Comparison of ENCODE assay signal across 21 cellular contexts in genomic region chr4:28362169-28362568, GRCh38.
DNase-seq lines count a peak whose midpoint lies in the region; ATAC-seq, FAIRE-seq and TF ChIP-seq lines count a peak whose summit lies in the region.
"Had no signal": no experiment of that assay in that cellular context is flagged by ENCODE, and none has a peak within 500 bp of the region (broad histone marks: within the 10 kb centered on the region; RNA-seq: fewer than 3 reads in every experiment).

No MANE protein-coding gene starts in this region.

- POLR2A ChIA-PET in A549 (lab: Yijun Ruan, JAX) (no interaction called here), K562 (lab: Yijun Ruan, JAX) (no interaction called here)

- H3K4me3 ChIP-seq in A549: no peak overlapping the region
- no peak overlapping the region for H3K4me3 ChIP-seq in GM23248
- no peak overlapping the region for H3K4me3 ChIP-seq in K562
- H3K4me3 ChIP-seq: BLaER1 treated with 17β-estradiol and CSF1 and Interleukin-3, amounts not matched to agents 10 nM and 100 nM; GM12878 had no signal

- H3K79me2 ChIP-seq in GM23248 (ENCODE audit: insufficient read depth) (no peaks in the 10 kb centered on the region), K562 (ENCODE audit: control insufficient read depth, insufficient read depth, low read length) (no peaks in the 10 kb centered on the region)

- no TSS peak for BruUV-seq in K562 (replicated peaks; lab: Mats Ljungman, UMichigan)

- H3K9me3 ChIP-seq in A549: no peaks in the 10 kb centered on the region
- H3K9me3 ChIP-seq in GM23248 (ENCODE audit: low read depth): no peaks in the 10 kb centered on the region
- H3K9me3 ChIP-seq in K562 (replicated peaks; ENCODE audit: control insufficient read depth, insufficient read depth, low read depth, low read length): no peaks in the 10 kb centered on the region
- H3K9me3 ChIP-seq: BLaER1 treated with 17β-estradiol and CSF1 and Interleukin-3, amounts not matched to agents 10 nM and 100 nM; Caco-2 had no signal

- ATAC-seq in A549 (no peak), K562 (no peak), HG02870 (IDR thresholded peaks at IDR 0.05; ENCODE audit: unreplicated experiment) (no peak), GM19452 (IDR thresholded peaks at IDR 0.05; ENCODE audit: unreplicated experiment) (no peak)
- ATAC-seq: CD8-positive, alpha-beta T cell; GM12878 had no signal

- in situ Hi-C loops in GM23248 (cut with MboI): no loop called here
- in situ Hi-C loops in K562 (cut with MboI): no loop called here

- H3K36me3 ChIP-seq in GM23248 (ENCODE audit: low read depth) (no peaks in the 10 kb centered on the region), K562 (ENCODE audit: control insufficient read depth, insufficient read depth, low read length) (no peaks in the 10 kb centered on the region)
- H3K36me3 ChIP-seq: BLaER1 treated with 17β-estradiol and CSF1 and Interleukin-3, amounts not matched to agents 10 nM and 100 nM had no signal

- no peak for TF ChIP-seq CTCF in A549 (IDR thresholded peaks at IDR 0.05)
- no peak for TF ChIP-seq CTCF in K562 (IDR thresholded peaks at IDR 0.05 in 2 of 3, conservative IDR thresholded peaks at IDR 0.05 in 1 of 3; ENCODE audit: insufficient read depth in 2 of 3, low read depth in 1 of 3, low read length in 3 of 3)

- WGBS in A549 (ENCODE audit: missing lambda C conversion rate): 22% methylated on average over 4 of the region's 4 CpGs
- 12 to 16% methylated on average over 4 of the region's 4 CpGs for WGBS in GM23248 (ENCODE audit: low coverage in 1 of 2, low lambda C conversion rate in 2 of 2, missing lambda C conversion rate in 2 of 2), 2 experiments
- 3% methylated on average over 4 of the region's 4 CpGs for WGBS in K562 (ENCODE audit: insufficient coverage, low coverage, missing lambda C conversion rate)

- H3K4me2 ChIP-seq in A549: no peak overlapping the region
- H3K4me2 ChIP-seq in GM23248 (ENCODE audit: unreplicated experiment): no peak overlapping the region
- no peak overlapping the region for H3K4me2 ChIP-seq in K562 (ENCODE audit: insufficient read depth, low read length)
- H3K4me2 ChIP-seq: BLaER1 treated with 17β-estradiol and CSF1 and Interleukin-3, amounts not matched to agents 10 nM and 100 nM had no signal

- no peaks in the 10 kb centered on the region for H3K4me1 ChIP-seq in A549
- H3K4me1 ChIP-seq in GM23248 (ENCODE audit: insufficient read depth): peaks cover 15% of the 10 kb centered on the region
- H3K4me1 ChIP-seq in K562 (replicated peaks in 1 of 2; ENCODE audit: control insufficient read depth in 2 of 2, insufficient read depth in 2 of 2, low read length in 2 of 2): no peaks in the 10 kb centered on the region
- H3K4me1 ChIP-seq: BLaER1 treated with 17β-estradiol and CSF1 and Interleukin-3, amounts not matched to agents 10 nM and 100 nM; Caco-2 had no signal

- no peak overlapping the region for H3K27ac ChIP-seq in A549
- H3K27ac ChIP-seq in GM23248: no peak overlapping the region
- H3K27ac ChIP-seq in K562 (ENCODE audit: extremely low read depth, low read depth, low read length): no peak overlapping the region
- H3K27ac ChIP-seq: BLaER1 treated with 17β-estradiol and CSF1 and Interleukin-3, amounts not matched to agents 10 nM and 100 nM; C4-2B had no signal

- no peak for DNase-seq in A549 (ENCODE audit: low read depth in 1 of 2, low spot score in 1 of 2)
- DNase-seq in GM23248: no peak
- no peak for DNase-seq in K562 (ENCODE audit: extremely low read depth in 1 of 4, low spot score in 3 of 4)
- DNase-seq in hypothalamus (lab: John Stamatoyannopoulos, UW): no peak
- DNase-seq: 8988T; AML-193; Caco-2; Calu3; CD4-positive, alpha-beta T cell; CD8-positive, alpha-beta T cell; DMS79 treated with DMSO at 0.1 percent for 48 hours had no signal

- no peaks in the 10 kb centered on the region for H3K9me2 ChIP-seq in GM23248 (ENCODE audit: insufficient read depth)

- H3K27me3 ChIP-seq in GM23248 (replicated peaks; ENCODE audit: insufficient read depth) (no peaks in the 10 kb centered on the region), K562 (ENCODE audit: control insufficient read depth in 2 of 2, insufficient read depth in 2 of 2, low read length in 2 of 2) (no peaks in the 10 kb centered on the region)
- H3K27me3 ChIP-seq: BLaER1 treated with 17β-estradiol and CSF1 and Interleukin-3, amounts not matched to agents 10 nM and 100 nM had no signal

- CTCF ChIA-PET in A549 (lab: Yijun Ruan, JAX) (no interaction called here), K562 (lab: Yijun Ruan, JAX; ENCODE audit: low intra/inter-chr PET ratio) (no interaction called here)

- H3K9ac ChIP-seq in GM23248 (no peak overlapping the region), K562 (ENCODE audit: insufficient read depth in 1 of 2, low read depth in 2 of 2, low read length in 2 of 2) (no peak overlapping the region)
- H3K9ac ChIP-seq: BLaER1 treated with 17β-estradiol and CSF1 and Interleukin-3, amounts not matched to agents 10 nM and 100 nM had no signal

- TF ChIP-seq RAD21 in A549 (conservative IDR thresholded peaks at IDR 0.05 in 1 of 2, IDR thresholded peaks at IDR 0.05 in 1 of 2): no peak
- no peak for TF ChIP-seq RAD21 in K562 (CRISPR knock-in tag; conservative IDR thresholded peaks at IDR 0.05 in 1 of 2, IDR thresholded peaks at IDR 0.05 in 1 of 2)

- intact Hi-C loops in K562 (cut with micrococcal nuclease): no loop called here

- FAIRE-seq in A549 (lab: Jason Lieb, UNC) (no peak), K562 (lab: Jason Lieb, UNC) (no peak)
- FAIRE-seq: A204.1, D721Med, G401.6, GM12878, GM12892, GM18507 had no signal

- TF ChIP-seq EP300 in A549 (IDR thresholded peaks at IDR 0.05) (no peak), K562 (IDR thresholded peaks at IDR 0.05; ENCODE audit: low read length) (no peak)

- no peaks in the 10 kb centered on the region for H3F3A ChIP-seq in GM23248 (ENCODE audit: insufficient read depth)

- H4K20me1 ChIP-seq in GM23248 (ENCODE audit: insufficient read depth): no peaks in the 10 kb centered on the region
- H4K20me1 ChIP-seq in K562 (replicated peaks; ENCODE audit: control insufficient read depth, insufficient read depth, low read length): no peaks in the 10 kb centered on the region
- H4K20me1 ChIP-seq: BLaER1 treated with 17β-estradiol and CSF1 and Interleukin-3, amounts not matched to agents 10 nM and 100 nM had no signal

- no peaks in the 10 kb centered on the region for H3K9me1 ChIP-seq in K562 (ENCODE audit: control insufficient read depth, insufficient read depth, low read length)

- peak overlapping the region; percentile 44 for H2AFZ ChIP-seq in GM23248
- H2AFZ ChIP-seq in K562 (ENCODE audit: low read depth, low read length): no peak overlapping the region

- no peak for TF ChIP-seq POLR2A in A549 (IDR thresholded peaks at IDR 0.05; ENCODE audit: low read length)
- TF ChIP-seq POLR2A in K562 (conservative IDR thresholded peaks at IDR 0.05): no peak

TF ChIP-seq in A549, 52 proteins besides CTCF, POLR2A, EP300 and RAD21:
- TF ChIP-seq CHD4 (IDR thresholded peaks at IDR 0.05; ENCODE audit: borderline replicate concordance) (no peak), MAFK (IDR thresholded peaks at IDR 0.05; ENCODE audit: partially characterized antibody) (peak; percentile 80)

TF ChIP-seq in K562, 482 proteins besides CTCF, POLR2A, EP300 and RAD21 (continues in another document):
- TF ChIP-seq CBX1 (IDR thresholded peaks at IDR 0.05; ENCODE audit: low read depth) (no peak), HNRNPK (IDR thresholded peaks at IDR 0.05; ENCODE audit: low read depth, low read length, poor library complexity, severe bottlenecking) (no peak), ASH1L (IDR thresholded peaks at IDR 0.05; ENCODE audit: borderline replicate concordance, low read depth, partially characterized antibody) (no peak), HMGN3 (IDR thresholded peaks at IDR 0.05; ENCODE audit: borderline replicate concordance, extremely low read depth, insufficient read length, low read depth, low read length) (no peak), NR2F6 (CRISPR knock-in tag; IDR thresholded peaks at IDR 0.05) (no peak), ATF4 (CRISPR knock-in tag; IDR thresholded peaks at IDR 0.05) (no peak), TCF3 (CRISPR knock-in tag; IDR thresholded peaks at IDR 0.05) (no peak), C11orf30 (IDR thresholded peaks at IDR 0.05; ENCODE audit: low read depth) (peak; percentile 41; the same call in 1 of the 2 replicates), MAFF (IDR thresholded peaks at IDR 0.05; ENCODE audit: low read length) (peak; percentile 65), MAFK (IDR thresholded peaks at IDR 0.05; ENCODE audit: low read length) (peak; percentile 74), ELK3 (CRISPR knock-in tag; IDR thresholded peaks at IDR 0.05) (no peak), ZNF274 (IDR thresholded peaks at IDR 0.05; ENCODE audit: borderline replicate concordance, low read depth, low read length) (no peak)

Comparison
In these comparisons a context has a peak if more than half of its experiments do, and no peak if none do; other contexts are left out.
1. Of the 35 proteins assayed by ChIP-seq in both K562 and A549: peak only in K562: none; only in A549: none; in both: MAFK; in neither: 34.